In genomic region chr22:42256930-42257329, GRCh38 we compare ENCODE assay signal across 16 cellular contexts. TPM values are rescaled to one million over a fixed set of nuclear protein-coding genes. Genes with fewer than 3 reads are reported as not detected.
DNase-seq lines count a peak whose midpoint lies in the region; ATAC-seq and TF ChIP-seq lines count a peak whose summit lies in the region.
"Had no signal": no experiment of that assay in that cellular context is flagged by ENCODE, and none has a peak within 500 bp of the region (broad histone marks: within the 10 kb centered on the region; RNA-seq: fewer than 3 reads in every experiment).

No MANE protein-coding gene starts in this region.

- H3K4me1 Mint-ChIP-seq in CD4-positive, alpha-beta T cell (ENCODE audit: low read depth): peaks cover 77% of the 10 kb centered on the region
- H3K4me1 Mint-ChIP-seq in T-helper 17 cell: peaks cover 57% of the 10 kb centered on the region
- peaks cover 39% of the 10 kb centered on the region for H3K4me1 Mint-ChIP-seq in mesothelial cell of epicardium
- H3K4me1 Mint-ChIP-seq in chondrocyte (ENCODE audit: low read depth): peaks cover 28% of the 10 kb centered on the region

- peak; percentile 48 for ATAC-seq in CD4-positive, alpha-beta T cell (ENCODE audit: poor library complexity)
- ATAC-seq in T-helper 17 cell: peak; percentile 35

- no peaks in the 10 kb centered on the region for H3K9me3 Mint-ChIP-seq in CD4-positive, alpha-beta T cell
- H3K9me3 Mint-ChIP-seq in mesothelial cell of epicardium: no peaks in the 10 kb centered on the region
- H3K9me3 Mint-ChIP-seq in chondrocyte (ENCODE audit: low read depth): no peaks in the 10 kb centered on the region

- no peak overlapping the region for H3K4me3 Mint-ChIP-seq in CD4-positive, alpha-beta T cell
- H3K4me3 Mint-ChIP-seq in T-helper 17 cell (peak overlapping the region; percentile 2), mesothelial cell of epicardium (no peak overlapping the region), chondrocyte (ENCODE audit: unreplicated experiment) (no peak overlapping the region)

- no peaks in the 10 kb centered on the region for H3K27me3 Mint-ChIP-seq in CD4-positive, alpha-beta T cell
- H3K27me3 Mint-ChIP-seq in T-helper 17 cell: no peaks in the 10 kb centered on the region
- no peaks in the 10 kb centered on the region for H3K27me3 Mint-ChIP-seq in mesothelial cell of epicardium (ENCODE audit: low read depth)
- no peaks in the 10 kb centered on the region for H3K27me3 Mint-ChIP-seq in chondrocyte (ENCODE audit: low read depth)

- peak overlapping the region; percentile 16 for H3K27ac Mint-ChIP-seq in CD4-positive, alpha-beta T cell
- H3K27ac Mint-ChIP-seq in T-helper 17 cell (peak overlapping the region; percentile 77), mesothelial cell of epicardium (peak overlapping the region; percentile 74), chondrocyte (ENCODE audit: unreplicated experiment) (no peak overlapping the region)

- POLR2A ChIA-PET in AG04450 (lab: Yijun Ruan, JAX): no interaction called here
- POLR2A ChIA-PET in CD4-positive, alpha-beta T cell (lab: Charles Lee): no interaction called here

- H3K27me3 ChIP-seq in AG04450 (ENCODE audit: control insufficient read depth, insufficient read depth, low read length) (no peaks in the 10 kb centered on the region), esophagus squamous epithelium (no peaks in the 10 kb centered on the region)
- no peaks in the 10 kb centered on the region for H3K27me3 ChIP-seq in CD4-positive, alpha-beta T cell (ENCODE audit: control insufficient read depth, insufficient read depth, low read length)
- H3K27me3 ChIP-seq: MG63 had no signal

- TF ChIP-seq POLR2A in esophagus squamous epithelium (IDR thresholded peaks at IDR 0.05): no peak

- intact Hi-C loops in CD4-positive, alpha-beta T cell (cut with DNase I, micrococcal nuclease): loop anchor here in 1 of 2 experiments (10.0 kb wide), 1 partner anchor 52 kb away; no protein-coding TSS in a partner anchor
- intact Hi-C loops in esophagus squamous epithelium (cut with DNase I): no loop called here

- no peaks in the 10 kb centered on the region for H3K9me3 ChIP-seq in AG04450 (ENCODE audit: control insufficient read depth, insufficient read depth, low read length)
- no peaks in the 10 kb centered on the region for H3K9me3 ChIP-seq in CD4-positive, alpha-beta T cell (ENCODE audit: control insufficient read depth, low read length)
- H3K9me3 ChIP-seq in T-helper 17 cell (ENCODE audit: control insufficient read depth, low read length, poor library complexity, severe bottlenecking): no peaks in the 10 kb centered on the region
- H3K9me3 ChIP-seq in esophagus squamous epithelium: no peaks in the 10 kb centered on the region
- H3K9me3 ChIP-seq: MG63 had no signal

- no peak for DNase-seq in AG04450 (ENCODE audit: low read depth, low spot score)
- no peak for DNase-seq in CD4-positive, alpha-beta T cell
- no peak for DNase-seq in T-helper 17 cell
- DNase-seq in mesothelial cell of epicardium (ENCODE audit: low spot score in 2 of 2, unreplicated experiment in 2 of 2): no peak
- no peak for DNase-seq in chondrocyte (ENCODE audit: low spot score)
- DNase-seq in NCI-H2029 (lab: John Stamatoyannopoulos, UW): no peak
- DNase-seq in esophagus squamous epithelium (lab: John Stamatoyannopoulos, UW): no peak
- DNase-seq in NCI-H2196 (lab: John Stamatoyannopoulos, UW; ENCODE audit: unreplicated experiment): no peak
- DNase-seq: DMS79, NCI-H1092 treated with DMSO at 0.1 percent for 48 hours, NCI-H187, NCI-H446 treated with DMSO at 0.1 percent for 48 hours, NCI-H748 treated with DMSO at 0.1 percent for 48 hours had no signal

- H3K4me1 ChIP-seq in esophagus squamous epithelium: peaks cover 0 to 56% (median 4%) of the 10 kb centered on the region in 3 donors

- CTCF ChIA-PET in AG04450 (lab: Charles Lee): interaction anchor here (1.4 kb wide), 1 partner anchor 25 kb away, joined by 3 read pairs; no protein-coding TSS in a partner anchor
- CTCF ChIA-PET in CD4-positive, alpha-beta T cell (lab: Charles Lee): no interaction called here

- H3K27ac ChIP-seq in AG04450 (ENCODE audit: low read depth, low read length) (peak overlapping the region; percentile 34), esophagus squamous epithelium (no peak overlapping the region)
- no peak overlapping the region for H3K27ac ChIP-seq in CD4-positive, alpha-beta T cell (ENCODE audit: low read depth, low read length)
- H3K27ac ChIP-seq: KMS-11, SK-N-MC had no signal

- TF ChIP-seq CTCF in AG04450 (IDR thresholded peaks at IDR 0.05; ENCODE audit: low read depth, low read length) (no peak), mesothelial cell of epicardium (IDR thresholded peaks at IDR 0.05; ENCODE audit: unreplicated experiment) (no peak), chondrocyte (IDR thresholded peaks at IDR 0.05) (no peak), esophagus squamous epithelium (IDR thresholded peaks at IDR 0.05) (no peak)
- no peak for TF ChIP-seq CTCF in CD4-positive, alpha-beta T cell (IDR thresholded peaks at IDR 0.05)

- no peaks in the 10 kb centered on the region for H3K36me3 ChIP-seq in esophagus squamous epithelium
- H3K36me3 ChIP-seq: MG63 had no signal

- H3K4me3 ChIP-seq in AG04450 (ENCODE audit: low read depth, low read length): no peak overlapping the region
- H3K4me3 ChIP-seq in esophagus squamous epithelium: no peak overlapping the region
- H3K4me3 ChIP-seq: MG63, SK-N-MC had no signal

- peaks cover 11% of the 10 kb centered on the region for H3K36me3 Mint-ChIP-seq in CD4-positive, alpha-beta T cell (ENCODE audit: low read depth)
- H3K36me3 Mint-ChIP-seq in T-helper 17 cell (ENCODE audit: low read depth) (peaks cover 2% of the 10 kb centered on the region), mesothelial cell of epicardium (no peaks in the 10 kb centered on the region), chondrocyte (ENCODE audit: low read depth) (no peaks in the 10 kb centered on the region)

- WGBS in esophagus squamous epithelium, 2 donors: 87 to 94% methylated on average over 5 of the region's 5 CpGs

RNA-seq across cellular contexts. Expression of gene TCF20, which starts 13.5 kb away (rescaled TPM):
- 14.1 TPM in 2 replicates for polyA plus RNA-seq in AG04450 (2011; rRNA removed)
- 45.0 and 45.7 TPM in 2 replicates for polyA minus RNA-seq in AG04450 (2011; rRNA and poly(A)+ RNA removed)
- total RNA-seq in CD4-positive, alpha-beta T cell: 10 to 100 TPM; 61.6 to 64.1 TPM
- total RNA-seq in T-helper 17 cell (10 to 100 TPM; 68.7 to 81.9 TPM), mesothelial cell of epicardium (77.4 to 82.2 TPM (median 80.7 TPM) in 3 replicates), chondrocyte (27.3 to 35.1 TPM (median 31.0 TPM) in 3 replicates), esophagus squamous epithelium (10 to 100 TPM; 40.2 to 52.5 (median 41.0) TPM)
